23 cellular contexts compared by ENCODE assay signal in the genomic region with DNA sequence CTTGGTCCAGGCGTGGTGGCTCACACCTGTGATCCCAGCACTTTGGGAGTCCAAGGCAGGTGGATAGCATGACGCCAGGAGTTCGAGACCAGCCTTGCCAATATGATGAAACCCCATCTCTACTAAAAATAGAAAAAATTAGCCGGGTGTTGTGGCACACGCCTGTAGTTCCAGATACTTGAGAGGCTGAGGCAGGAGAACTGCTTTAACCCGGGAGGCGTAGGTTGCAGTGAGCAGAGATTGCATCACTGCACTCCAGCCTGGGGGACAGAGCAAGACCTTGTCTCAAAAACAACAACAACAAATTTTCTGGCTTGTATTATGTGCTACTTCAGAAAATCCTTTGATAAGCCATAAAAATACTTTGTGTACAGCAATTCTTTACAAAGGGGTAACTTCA. TPM values are rescaled to one million over a fixed set of nuclear protein-coding genes. Genes with fewer than 3 reads are reported as not detected.
DNase-seq lines count a peak whose midpoint lies in the region; ATAC-seq, FAIRE-seq and TF ChIP-seq lines count a peak whose summit lies in the region.
"Had no signal": no experiment of that assay in that cellular context is flagged by ENCODE, and none has a peak within 500 bp of the region (broad histone marks: within the 10 kb centered on the region; RNA-seq: fewer than 3 reads in every experiment).

No MANE protein-coding gene starts in this region.

- peak; percentile 8 for ATAC-seq in activated CD4-positive, alpha-beta T cell treated with anti-CD3 and anti-CD28 coated beads for 36 hours
- no peak for ATAC-seq in activated naive CD8-positive, alpha-beta T cell treated with anti-CD3 and anti-CD28 coated beads, Interleukin-2, amount 50 U/mL, for 24 hours
- ATAC-seq in HG03139 (IDR thresholded peaks at IDR 0.05; ENCODE audit: unreplicated experiment) (no peak), GM18498 (IDR thresholded peaks at IDR 0.05; ENCODE audit: unreplicated experiment) (no peak)
- ATAC-seq: HepG2 had no signal

- dilution Hi-C loops in keratinocyte (cut with MboI; ENCODE audit: extremely low pct_ligation_motif_present, low sequenced_read_pairs) = no loop called here

- H3K4me1 Mint-ChIP-seq in activated CD4-positive, alpha-beta T cell treated with anti-CD3 and anti-CD28 coated beads for 36 hours = peaks cover 22% of the 10 kb centered on the region
- peaks cover 17% of the 10 kb centered on the region for H3K4me1 Mint-ChIP-seq in activated naive CD8-positive, alpha-beta T cell treated with anti-CD3 and anti-CD28 coated beads for 36 hours
- peaks cover 9% of the 10 kb centered on the region for H3K4me1 Mint-ChIP-seq in activated naive CD8-positive, alpha-beta T cell treated with anti-CD3 and anti-CD28 coated beads, Interleukin-2, amount 50 U/mL, for 24 hours
- H3K4me1 Mint-ChIP-seq: H9 had no signal

- H3K9me3 Mint-ChIP-seq in activated CD4-positive, alpha-beta T cell treated with anti-CD3 and anti-CD28 coated beads for 36 hours (ENCODE audit: low read depth) = no peaks in the 10 kb centered on the region
- no peaks in the 10 kb centered on the region for H3K9me3 Mint-ChIP-seq in activated naive CD8-positive, alpha-beta T cell treated with anti-CD3 and anti-CD28 coated beads for 36 hours
- no peaks in the 10 kb centered on the region for H3K9me3 Mint-ChIP-seq in activated naive CD8-positive, alpha-beta T cell treated with anti-CD3 and anti-CD28 coated beads, Interleukin-2, amount 50 U/mL, for 24 hours
- H3K9me3 Mint-ChIP-seq: H9 had no signal

- intact Hi-C loops in activated CD4-positive, alpha-beta T cell treated with anti-CD3 and anti-CD28 coated beads for 36 hours (cut with DNase I, micrococcal nuclease) = no loop called here

- peak overlapping the region; percentile 88 for H3K27ac Mint-ChIP-seq in activated CD4-positive, alpha-beta T cell treated with anti-CD3 and anti-CD28 coated beads for 36 hours
- peak overlapping the region; percentile 80 for H3K27ac Mint-ChIP-seq in activated naive CD8-positive, alpha-beta T cell treated with anti-CD3 and anti-CD28 coated beads for 36 hours
- H3K27ac Mint-ChIP-seq in activated naive CD8-positive, alpha-beta T cell treated with anti-CD3 and anti-CD28 coated beads, Interleukin-2, amount 50 U/mL, for 24 hours = no peak overlapping the region
- H3K27ac Mint-ChIP-seq: H9 had no signal

- no peaks in the 10 kb centered on the region for H3K27me3 ChIP-seq in keratinocyte (ENCODE audit: control insufficient read depth, extremely low read depth, insufficient read depth, low read length)

- no peaks in the 10 kb centered on the region for H3K27me3 Mint-ChIP-seq in activated CD4-positive, alpha-beta T cell treated with anti-CD3 and anti-CD28 coated beads for 36 hours
- H3K27me3 Mint-ChIP-seq in activated naive CD8-positive, alpha-beta T cell treated with anti-CD3 and anti-CD28 coated beads for 36 hours = no peaks in the 10 kb centered on the region
- no peaks in the 10 kb centered on the region for H3K27me3 Mint-ChIP-seq in activated naive CD8-positive, alpha-beta T cell treated with anti-CD3 and anti-CD28 coated beads, Interleukin-2, amount 50 U/mL, for 24 hours

- no peak overlapping the region for H3K4me2 ChIP-seq in keratinocyte (ENCODE audit: control insufficient read depth, extremely low read depth, insufficient read depth, low read depth, low read length)

- H3K36me3 Mint-ChIP-seq in activated CD4-positive, alpha-beta T cell treated with anti-CD3 and anti-CD28 coated beads for 36 hours (ENCODE audit: low read depth) = peaks cover 55% of the 10 kb centered on the region
- H3K36me3 Mint-ChIP-seq in activated naive CD8-positive, alpha-beta T cell treated with anti-CD3 and anti-CD28 coated beads for 36 hours = peaks cover 31% of the 10 kb centered on the region
- peaks cover 66% of the 10 kb centered on the region for H3K36me3 Mint-ChIP-seq in activated naive CD8-positive, alpha-beta T cell treated with anti-CD3 and anti-CD28 coated beads, Interleukin-2, amount 50 U/mL, for 24 hours (ENCODE audit: low read depth)

- H3K79me2 ChIP-seq in keratinocyte (ENCODE audit: control insufficient read depth, insufficient read depth, low read length) = no peaks in the 10 kb centered on the region

- H3K4me3 ChIP-seq in keratinocyte (ENCODE audit: control insufficient read depth in 2 of 3, extremely low read depth in 1 of 3, insufficient read depth in 2 of 3, low read depth in 1 of 3, low read length in 3 of 3) = no peak overlapping the region

- no peaks in the 10 kb centered on the region for H3K9me3 ChIP-seq in keratinocyte (ENCODE audit: control insufficient read depth, low read depth, low read length)

- no peak overlapping the region for H3K4me3 Mint-ChIP-seq in activated CD4-positive, alpha-beta T cell treated with anti-CD3 and anti-CD28 coated beads for 36 hours
- no peak overlapping the region for H3K4me3 Mint-ChIP-seq in activated naive CD8-positive, alpha-beta T cell treated with anti-CD3 and anti-CD28 coated beads for 36 hours
- no peak overlapping the region for H3K4me3 Mint-ChIP-seq in activated naive CD8-positive, alpha-beta T cell treated with anti-CD3 and anti-CD28 coated beads, Interleukin-2, amount 50 U/mL, for 24 hours
- H3K4me3 Mint-ChIP-seq: H9 had no signal

- H3K27ac ChIP-seq in keratinocyte (ENCODE audit: control insufficient read depth, insufficient read depth, low read length) = peak overlapping the region; percentile 54
- H3K27ac ChIP-seq: 22Rv1, C4-2B had no signal

- no peaks in the 10 kb centered on the region for H4K20me1 ChIP-seq in keratinocyte (ENCODE audit: control insufficient read depth, extremely low read depth, insufficient read depth, low read length)

- no peaks in the 10 kb centered on the region for H3K9me1 ChIP-seq in keratinocyte (ENCODE audit: control insufficient read depth, extremely low read depth, insufficient read depth, low read length)

- no peak overlapping the region for H2AFZ ChIP-seq in keratinocyte (ENCODE audit: control insufficient read depth, low read length)

- FAIRE-seq in keratinocyte (lab: Jason Lieb, UNC) = no peak
- FAIRE-seq: HepG2 had no signal

- TF ChIP-seq CTCF in keratinocyte (optimal IDR thresholded peaks at IDR 0.05 in 1 of 3, IDR thresholded peaks at IDR 0.05 in 1 of 3, conservative IDR thresholded peaks at IDR 0.05 in 1 of 3; ENCODE audit: extremely low read depth in 1 of 3, insufficient read depth in 2 of 3, low read length in 3 of 3) = no peak

- peaks cover 9 to 12% of the 10 kb centered on the region in 2 experiments for H3K36me3 ChIP-seq in keratinocyte (ENCODE audit: control insufficient read depth in 2 of 2, extremely low read depth in 1 of 2, insufficient read depth in 2 of 2, low read length in 2 of 2)

- POLR2A ChIA-PET in activated CD4-positive, alpha-beta T cell treated with anti-CD3 and anti-CD28 coated beads for 36 hours (lab: Charles Lee) = no interaction called here

- peaks cover 10% of the 10 kb centered on the region for H3K4me1 ChIP-seq in keratinocyte (ENCODE audit: control insufficient read depth, extremely low read depth, insufficient read depth, low read length)

- no peak overlapping the region for H3K9ac ChIP-seq in keratinocyte (ENCODE audit: control insufficient read depth, extremely low read depth, insufficient read depth, low read length)

- no peak for DNase-seq in activated CD4-positive, alpha-beta T cell treated with anti-CD3 and anti-CD28 coated beads for 36 hours
- no peak for DNase-seq in activated CD4-positive, alpha-beta T cell treated with anti-CD3 and anti-CD28 coated beads, Interleukin-2, amount 50 U/mL, for 4 hours
- DNase-seq in activated naive CD8-positive, alpha-beta T cell treated with anti-CD3 and anti-CD28 coated beads for 36 hours = no peak
- no peak for DNase-seq in activated naive CD8-positive, alpha-beta T cell treated with anti-CD3 and anti-CD28 coated beads, Interleukin-2, amount 50 U/mL, for 24 hours
- DNase-seq in keratinocyte (ENCODE audit: low read depth, low spot score) (no peak), NCI-H2227 treated with DMSO at 0.1 percent for 48 hours (lab: John Stamatoyannopoulos, UW) (no peak)
- DNase-seq: AML-193, DMS 273 treated with DMSO at 0.1 percent for 48 hours, DND-41, H9, KG1, MV-4-11, NCI-H1694 treated with DMSO at 0.1 percent for 48 hours, NCI-H510A treated with DMSO at 0.1 percent for 48 hours, NCI-H774, RPMI8226, SIG-M5 had no signal

- CTCF ChIA-PET in activated CD4-positive, alpha-beta T cell treated with anti-CD3 and anti-CD28 coated beads for 36 hours (lab: Charles Lee) = interaction anchor here (1.1 kb wide), 1 partner anchor 341 kb away, joined by 4 read pairs; no protein-coding TSS in a partner anchor

RNA-seq across cellular contexts. Expression of a gene that starts 41.1 kb away (rescaled TPM):
- total RNA-seq in activated CD4-positive, alpha-beta T cell treated with anti-CD3 and anti-CD28 coated beads for 36 hours = 10 to 100 TPM; 66.3 to 72.4 TPM
- 100 to 1,000 TPM; 108 to 110 TPM for total RNA-seq in activated naive CD8-positive, alpha-beta T cell treated with anti-CD3 and anti-CD28 coated beads for 36 hours
- 20.5 to 33.2 TPM (median 29.7 TPM) in 3 replicates for polyA plus RNA-seq in keratinocyte
- polyA plus RNA-seq in keratinocyte (2011; ENCODE audit: low read depth) = 29.4 TPM
- polyA plus RNA-seq in keratinocyte (2011; cell fraction: cytosol; rRNA removed) = 12.5 and 30.0 TPM in 2 replicates
- 35.2 and 42.6 TPM in 2 replicates for polyA plus RNA-seq in keratinocyte (2011; cell fraction: nucleus; rRNA removed)
- polyA plus RNA-seq in keratinocyte (2012; ENCODE audit: low replicate concordance) = 16.6 and 26.3 TPM in 2 replicates
- polyA minus RNA-seq in keratinocyte = 10.2 to 53.4 TPM (median 30.8 TPM) in 3 replicates
- 29.9 TPM for polyA minus RNA-seq in keratinocyte (2011; cell fraction: cytosol; rRNA and poly(A)+ RNA removed)
- 34.4 and 74.0 TPM in 2 replicates for polyA minus RNA-seq in keratinocyte (2011; cell fraction: nucleus; rRNA and poly(A)+ RNA removed)

RNA-seq across cellular contexts. Expression of a gene that starts 45.4 kb away (rescaled TPM):
- not detected for total RNA-seq in activated CD4-positive, alpha-beta T cell treated with anti-CD3 and anti-CD28 coated beads for 36 hours
- not detected for total RNA-seq in activated naive CD8-positive, alpha-beta T cell treated with anti-CD3 and anti-CD28 coated beads for 36 hours
- polyA plus RNA-seq in keratinocyte = not detected in 3 replicates
- not detected for polyA plus RNA-seq in keratinocyte (2011; ENCODE audit: low read depth)
- polyA plus RNA-seq in keratinocyte (2011; cell fraction: cytosol; rRNA removed) = not detected in 2 replicates
- polyA plus RNA-seq in keratinocyte (2011; cell fraction: nucleus; rRNA removed) = not detected in 2 replicates
- 0.03 and 0.05 TPM in 2 replicates for polyA plus RNA-seq in keratinocyte (2012; ENCODE audit: low replicate concordance)
- polyA minus RNA-seq in keratinocyte = not detected in 3 replicates
- not detected for polyA minus RNA-seq in keratinocyte (2011; cell fraction: cytosol; rRNA and poly(A)+ RNA removed)
- not detected in 2 replicates for polyA minus RNA-seq in keratinocyte (2011; cell fraction: nucleus; rRNA and poly(A)+ RNA removed)
- total RNA-seq: G401, H9, HepG2 had no signal
- polyA plus RNA-seq: HepG2 had no signal
